Comparison of ENCODE assay signal across 13 cellular contexts in the genomic region with DNA sequence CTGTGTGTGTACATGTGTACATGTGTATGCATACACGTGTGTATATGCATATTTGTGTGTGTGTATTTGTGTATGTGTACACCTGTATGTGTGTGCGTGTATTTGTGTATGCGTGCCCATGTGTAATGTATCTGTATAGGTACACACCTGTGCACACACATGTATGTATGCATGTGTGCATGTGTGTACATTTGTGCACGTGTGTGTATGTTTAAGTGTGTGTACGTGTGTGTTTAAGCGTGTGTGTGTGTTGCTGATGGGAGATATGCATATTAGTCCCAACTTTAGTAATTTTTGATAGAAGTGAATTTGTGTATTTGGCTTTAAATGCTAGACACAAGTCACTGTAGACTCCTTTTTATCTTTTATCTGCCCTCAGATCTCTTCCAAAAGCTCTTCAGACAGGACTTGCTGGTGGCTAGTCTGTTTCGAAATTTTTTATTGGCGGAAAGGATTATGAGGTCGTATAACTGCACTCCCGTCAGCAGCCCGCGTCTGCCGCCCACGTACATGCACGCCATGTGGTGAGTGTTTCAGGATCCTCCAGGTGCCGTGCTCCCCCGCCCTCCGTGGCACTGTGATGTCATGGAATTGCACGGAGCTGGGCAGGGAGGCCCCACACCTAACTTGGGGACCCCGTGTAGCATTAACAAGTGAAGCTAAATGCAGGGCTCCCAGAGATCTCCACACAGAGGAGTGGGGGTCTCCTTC.
DNase-seq lines count a peak whose midpoint lies in the region; ATAC-seq, FAIRE-seq and TF ChIP-seq lines count a peak whose summit lies in the region.
"Had no signal": no experiment of that assay in that cellular context is flagged by ENCODE, and none has a peak within 500 bp of the region (broad histone marks: within the 10 kb centered on the region; RNA-seq: fewer than 3 reads in every experiment).

No MANE protein-coding gene starts in this region.

- H3K4me3 Mint-ChIP-seq in activated naive CD4-positive, alpha-beta T cell treated with anti-CD3 and anti-CD28 coated beads for 36 hours = no peak overlapping the region
- H3K4me3 Mint-ChIP-seq: activated T-helper 17 cell treated with anti-CD3 and anti-CD28 coated beads, Interleukin-2, amount 50 U/mL, for 72 hours; immature natural killer cell had no signal

- H3K9me3 ChIP-seq in KOPT-K1 (ENCODE audit: insufficient read depth, low read length, poor library complexity, severe bottlenecking) (no peaks in the 10 kb centered on the region), GM12878 (replicated peaks; ENCODE audit: control insufficient read depth, insufficient read depth, low read length) (no peaks in the 10 kb centered on the region), spleen (no peaks in the 10 kb centered on the region)

- no peak overlapping the region for H3K4me2 ChIP-seq in GM12878 (ENCODE audit: control insufficient read depth, insufficient read depth)

- no TSS peak for BruUV-seq in GM12878 (replicated peaks; lab: Mats Ljungman, UMichigan)

- ATAC-seq in GM12878 = no peak
- ATAC-seq in GM21576 (IDR thresholded peaks at IDR 0.05; ENCODE audit: unreplicated experiment) = no peak
- ATAC-seq: activated T-helper 17 cell treated with anti-CD3 and anti-CD28 coated beads, Interleukin-2, amount 50 U/mL, for 72 hours; SK-N-SH treated with all-trans-retinoic acid at 6 μM for 48 hours had no signal

- TF ChIP-seq CTCF in GM12878 (IDR thresholded peaks at IDR 0.05 in 2 of 3, conservative IDR thresholded peaks at IDR 0.05 in 1 of 3; ENCODE audit: control insufficient read depth in 2 of 3, extremely low read depth in 1 of 3, insufficient read depth in 1 of 3, low read depth in 3 of 3, low read length in 3 of 3) (no peak), spleen (IDR thresholded peaks at IDR 0.05 in 8 of 11, conservative IDR thresholded peaks at IDR 0.05 in 3 of 11) (no peak)

- H3K9me3 Mint-ChIP-seq in activated naive CD4-positive, alpha-beta T cell treated with anti-CD3 and anti-CD28 coated beads for 36 hours = no peaks in the 10 kb centered on the region
- H3K9me3 Mint-ChIP-seq: activated T-helper 17 cell treated with anti-CD3 and anti-CD28 coated beads, Interleukin-2, amount 50 U/mL, for 72 hours; immature natural killer cell had no signal

- WGBS in GM12878 (ENCODE audit: insufficient coverage, insufficient replicate concordance, low lambda C conversion rate, missing lambda C conversion rate) = 92% methylated on average over 20 of the region's 20 CpGs
- WGBS in spleen, 5 donors = 76 to 91% (median 87%) methylated on average over 19 to 20 of the region's 20 CpGs

- H3K9ac ChIP-seq in GM12878 (ENCODE audit: control insufficient read depth, insufficient read depth, low read length) = no peak overlapping the region

- no peak for TF ChIP-seq EP300 in GM12878 (IDR thresholded peaks at IDR 0.05; ENCODE audit: borderline replicate concordance in 1 of 2, control insufficient read depth in 1 of 2, low read depth in 2 of 2, low read length in 2 of 2)

- H3K4me1 Mint-ChIP-seq in activated naive CD4-positive, alpha-beta T cell treated with anti-CD3 and anti-CD28 coated beads for 36 hours (ENCODE audit: low read depth) = peaks cover 37% of the 10 kb centered on the region

- intact Hi-C loops in activated naive CD4-positive, alpha-beta T cell treated with anti-CD3 and anti-CD28 coated beads for 36 hours (cut with micrococcal nuclease) = no loop called here
- intact Hi-C loops in GM12878 (cut with micrococcal nuclease; ENCODE audit: unreplicated experiment) (no loop called here), spleen (cut with DNase I; ENCODE audit: low total_unique reads) (no loop called here)

- TF ChIP-seq RAD21 in GM12878 (IDR thresholded peaks at IDR 0.05; ENCODE audit: insufficient read depth, low read depth, low read length) = no peak

- H3K79me2 ChIP-seq in GM12878 (ENCODE audit: control insufficient read depth, insufficient read depth, low read length) = no peaks in the 10 kb centered on the region

- FAIRE-seq in GM12878 (lab: Jason Lieb, UNC) = peak; percentile 47

- CTCF ChIA-PET in activated naive CD4-positive, alpha-beta T cell treated with anti-CD3 and anti-CD28 coated beads for 36 hours (lab: Charles Lee) = no interaction called here
- CTCF ChIA-PET in GM12878 (lab: Yijun Ruan, JAX) = no interaction called here

- TF ChIP-seq POLR2A in GM12878 (IDR thresholded peaks at IDR 0.05; ENCODE audit: low read depth, low read length) (no peak), spleen (IDR thresholded peaks at IDR 0.05) (no peak)

- RAD21 ChIA-PET in GM12878 (lab: Charles Lee; ENCODE audit: unreplicated experiment) = no interaction called here

- H3K27ac ChIP-seq in KOPT-K1 (ENCODE audit: low read depth, low read length, poor library complexity, severe bottlenecking) (peak overlapping the region; percentile 20), GM12878 (ENCODE audit: control insufficient read depth, insufficient read depth) (no peak overlapping the region), spleen (no peak overlapping the region)

- SMC1A ChIA-PET in GM12878 (lab: Charles Lee; ENCODE audit: uncharacterized antibody, unreplicated experiment) = no interaction called here

- no peak overlapping the region for H2AFZ ChIP-seq in GM12878 (ENCODE audit: control insufficient read depth, low read depth, low read length)

- POLR2A ChIA-PET in GM12878 (lab: Charles Lee) = no interaction called here

- no peak overlapping the region for H3K27ac Mint-ChIP-seq in activated naive CD4-positive, alpha-beta T cell treated with anti-CD3 and anti-CD28 coated beads for 36 hours
- H3K27ac Mint-ChIP-seq: activated T-helper 17 cell treated with anti-CD3 and anti-CD28 coated beads, Interleukin-2, amount 50 U/mL, for 72 hours; immature natural killer cell had no signal

- H3K4me1 ChIP-seq in GM12878 (ENCODE audit: control insufficient read depth, insufficient read depth, low read length) (peaks cover 5% of the 10 kb centered on the region), spleen (peaks cover 0 to 52% (median 23%) of the 10 kb centered on the region in 6 donors)

- peaks cover 75% of the 10 kb centered on the region for H3K36me3 ChIP-seq in KOPT-K1 (ENCODE audit: insufficient read depth, low read length)
- peaks cover 0 to 17% of the 10 kb centered on the region in 2 experiments; a peak in 2 of 4 replicates for H3K36me3 ChIP-seq in GM12878 (ENCODE audit: control insufficient read depth in 2 of 2, insufficient read depth in 2 of 2, low read length in 1 of 2)
- H3K36me3 ChIP-seq in spleen = peaks cover 0 to 65% (median 17%) of the 10 kb centered on the region in 6 donors

- no peaks in the 10 kb centered on the region for H4K20me1 ChIP-seq in GM12878 (ENCODE audit: control insufficient read depth, insufficient read depth)

- H3K36me3 Mint-ChIP-seq in activated naive CD4-positive, alpha-beta T cell treated with anti-CD3 and anti-CD28 coated beads for 36 hours (ENCODE audit: low read depth) = peaks cover 10% of the 10 kb centered on the region

- H3K4me3 ChIP-seq in GM12878 (no peak overlapping the region), spleen (no peak overlapping the region)

- in situ Hi-C loops in GM12878 (cut with MboI) = no loop called here

- no peaks in the 10 kb centered on the region for H3K27me3 Mint-ChIP-seq in activated naive CD4-positive, alpha-beta T cell treated with anti-CD3 and anti-CD28 coated beads for 36 hours (ENCODE audit: low read depth)
- H3K27me3 Mint-ChIP-seq: activated T-helper 17 cell treated with anti-CD3 and anti-CD28 coated beads, Interleukin-2, amount 50 U/mL, for 72 hours had no signal

- DNase-seq in activated naive CD4-positive, alpha-beta T cell treated with anti-CD3 and anti-CD28 coated beads, Interleukin-2, amount 50 U/mL, for 16 hours = peak; percentile 18
- DNase-seq in activated naive CD4-positive, alpha-beta T cell treated with anti-CD3 and anti-CD28 coated beads for 36 hours = no peak
- DNase-seq in GM12878 (ENCODE audit: low read depth, low spot score) (no peak), spleen (peak; percentile 48), occipital lobe (lab: John Stamatoyannopoulos, UW) (no peak), nucleus accumbens (lab: John Stamatoyannopoulos, UW) (no peak)
- DNase-seq: activated CD4-positive, CD25-positive, alpha-beta regulatory T cell treated with anti-CD3 and anti-CD28 coated beads, Interleukin-2, amount 50 U/mL, for 72 hours; DMS 273 treated with DMSO at 0.1 percent for 48 hours; immature natural killer cell had no signal

- no peaks in the 10 kb centered on the region for H3K27me3 ChIP-seq in GM12878 (replicated peaks in 1 of 2; ENCODE audit: control insufficient read depth in 2 of 2, insufficient read depth in 2 of 2, low read length in 1 of 2)
- H3K27me3 ChIP-seq in spleen (replicated peaks in 1 of 7) = no peaks in the 10 kb centered on the region

TF ChIP-seq in GM12878, 131 proteins besides CTCF, POLR2A, EP300 and RAD21 (continues in another document):
- TF ChIP-seq NFXL1 (IDR thresholded peaks at IDR 0.05; ENCODE audit: borderline replicate concordance) = no peak
- TF ChIP-seq SREBF2 (IDR thresholded peaks at IDR 0.05; ENCODE audit: low read length) = no peak
- TF ChIP-seq NFYA (IDR thresholded peaks at IDR 0.05; ENCODE audit: borderline replicate concordance, low read depth, low read length) = no peak
- TF ChIP-seq, protein P1, sequence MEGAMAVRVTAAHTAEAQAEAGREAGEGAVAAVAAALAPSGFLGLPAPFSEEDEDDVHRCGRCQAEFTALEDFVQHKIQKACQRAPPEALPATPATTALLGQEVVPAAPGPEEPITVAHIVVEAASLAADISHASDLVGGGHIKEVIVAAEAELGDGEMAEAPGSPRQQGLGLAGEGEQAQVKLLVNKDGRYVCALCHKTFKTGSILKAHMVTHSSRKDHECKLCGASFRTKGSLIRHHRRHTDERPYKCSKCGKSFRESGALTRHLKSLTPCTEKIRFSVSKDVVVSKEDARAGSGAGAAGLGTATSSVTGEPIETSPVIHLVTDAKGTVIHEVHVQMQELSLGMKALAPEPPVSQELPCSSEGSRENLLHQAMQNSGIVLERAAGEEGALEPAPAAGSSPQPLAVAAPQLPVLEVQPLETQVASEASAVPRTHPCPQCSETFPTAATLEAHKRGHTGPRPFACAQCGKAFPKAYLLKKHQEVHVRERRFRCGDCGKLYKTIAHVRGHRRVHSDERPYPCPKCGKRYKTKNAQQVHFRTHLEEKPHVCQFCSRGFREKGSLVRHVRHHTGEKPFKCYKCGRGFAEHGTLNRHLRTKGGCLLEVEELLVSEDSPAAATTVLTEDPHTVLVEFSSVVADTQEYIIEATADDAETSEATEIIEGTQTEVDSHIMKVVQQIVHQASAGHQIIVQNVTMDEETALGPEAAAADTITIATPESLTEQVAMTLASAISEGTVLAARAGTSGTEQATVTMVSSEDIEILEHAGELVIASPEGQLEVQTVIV (IDR thresholded peaks at IDR 0.05; ENCODE audit: borderline replicate concordance, partially characterized antibody) = no peak
- no peak for TF ChIP-seq RCOR1 (conservative IDR thresholded peaks at IDR 0.05; ENCODE audit: low read depth, low read length)

Comparison
In these comparisons a context has a peak if more than half of its experiments do, and no peak if none do; other contexts are left out.
1. DNase-seq: peak in activated naive CD4-positive, alpha-beta T cell treated with anti-CD3 and anti-CD28 coated beads, Interleukin-2, amount 50 U/mL, for 16 hours (single experiment) and spleen (single experiment); none in activated naive CD4-positive, alpha-beta T cell treated with anti-CD3 and anti-CD28 coated beads for 36 hours (single experiment), GM12878 (single experiment), occipital lobe (single experiment) and nucleus accumbens (0 of 56).